ENCODE assay signal across 8 cellular contexts in genomic region chr3:12995389-12996180, GRCh38.
DNase-seq lines count a peak whose midpoint lies in the region; ATAC-seq, FAIRE-seq and TF ChIP-seq lines count a peak whose summit lies in the region.

No MANE protein-coding gene starts in this region.

- peak overlapping the region; percentile 73; the same call in 1 of the 2 replicates for H3K4me3 ChIP-seq in K562
- peak overlapping the region in 1 of 2 donors; percentile 89 for H3K4me3 ChIP-seq in muscle layer of colon (ENCODE audit: low read depth in 1 of 2, low read length in 2 of 2)
- H3K4me3 ChIP-seq in aorta (ENCODE audit: low read length in 2 of 2) = no peak overlapping the region

- no peaks in the 10 kb centered on the region for H3K27me3 ChIP-seq in K562 (ENCODE audit: control insufficient read depth in 2 of 2, insufficient read depth in 2 of 2, low read length in 2 of 2)
- H3K27me3 ChIP-seq in muscle layer of colon (ENCODE audit: control insufficient read depth in 1 of 2, insufficient read depth in 2 of 2, low read length in 2 of 2) = no peaks in the 10 kb centered on the region
- no peaks in the 10 kb centered on the region for H3K27me3 ChIP-seq in aorta (ENCODE audit: control insufficient read depth in 1 of 2, insufficient read depth in 2 of 2, low read length in 1 of 2)

- 27% methylated on average over 10 of the region's 10 CpGs for WGBS in K562 (ENCODE audit: insufficient coverage, low coverage, missing lambda C conversion rate)
- 73 to 76% methylated on average over 10 of the region's 10 CpGs for WGBS in aorta, 2 donors

- H3K9me3 ChIP-seq in K562 (replicated peaks; ENCODE audit: control insufficient read depth, insufficient read depth, low read depth, low read length) (no peaks in the 10 kb centered on the region), muscle layer of colon (ENCODE audit: low read length) (no peaks in the 10 kb centered on the region), aorta (ENCODE audit: control insufficient read depth, low read length) (no peaks in the 10 kb centered on the region)

- ATAC-seq in Right ventricle myocardium superior (ENCODE audit: poor library complexity) = no peak
- ATAC-seq in left ventricle myocardium superior = no peak
- ATAC-seq in K562 = no peak
- no peak for ATAC-seq in aorta (ENCODE audit: low FRiP score)
- ATAC-seq in GM19328 (IDR thresholded peaks at IDR 0.05; ENCODE audit: unreplicated experiment) = no peak
- ATAC-seq in GM18858 (IDR thresholded peaks at IDR 0.05; ENCODE audit: unreplicated experiment) = no peak

- peak overlapping the region; percentile 70 for H3K4me2 ChIP-seq in K562 (ENCODE audit: insufficient read depth, low read length)

- H2AFZ ChIP-seq in K562 (ENCODE audit: low read depth, low read length) = peak overlapping the region; percentile 86

- H4K20me1 ChIP-seq in K562 (replicated peaks; ENCODE audit: control insufficient read depth, insufficient read depth, low read length) = no peaks in the 10 kb centered on the region

- FAIRE-seq in K562 (lab: Jason Lieb, UNC) = peak; percentile 71

- H3K9ac ChIP-seq in K562 (ENCODE audit: insufficient read depth in 1 of 2, low read depth in 2 of 2, low read length in 2 of 2) = peak overlapping the region; percentile 77 to 97
- H3K9ac ChIP-seq in muscle layer of colon (ENCODE audit: low read length) = peak overlapping the region; percentile 67

- TF ChIP-seq POLR2A in K562 (conservative IDR thresholded peaks at IDR 0.05) = no peak

- in situ Hi-C loops in K562 (cut with MboI) = no loop called here

- peaks cover 4% of the 10 kb centered on the region for H3K9me1 ChIP-seq in K562 (ENCODE audit: control insufficient read depth, insufficient read depth, low read length)

- TSS peak; percentile 84 for BruUV-seq in K562 (replicated peaks; lab: Mats Ljungman, UMichigan)

- no peak for TF ChIP-seq RAD21 in K562 (CRISPR knock-in tag; conservative IDR thresholded peaks at IDR 0.05 in 1 of 2, IDR thresholded peaks at IDR 0.05 in 1 of 2)

- peak; percentile 72; the same call in 1 of the 2 replicates for TF ChIP-seq EP300 in K562 (IDR thresholded peaks at IDR 0.05; ENCODE audit: low read length)

- intact Hi-C loops in Right ventricle myocardium superior (cut with DNase I) (loop anchor here (5.0 kb wide), 1 partner anchor 128 kb away; no protein-coding TSS in a partner anchor), left ventricle myocardium superior (cut with micrococcal nuclease) (no loop called here), K562 (cut with micrococcal nuclease) (loop anchor here (1.0 to 10.0 kb wide), 5 partner anchors 17 to 511 kb away; partner anchors contain the start of genes CAND2 and TSEN2), aorta (cut with DNase I) (no loop called here)

- H3K27ac ChIP-seq in K562 (ENCODE audit: extremely low read depth, low read depth, low read length) (peak overlapping the region; percentile 81), muscle layer of colon (ENCODE audit: low read depth, low read length) (peak overlapping the region; percentile 70), aorta (ENCODE audit: low read depth in 1 of 2, low read length in 2 of 2) (peak overlapping the region; percentile 51 to 53)

- H3K4me1 ChIP-seq in K562 (replicated peaks in 1 of 2; ENCODE audit: control insufficient read depth in 2 of 2, insufficient read depth in 2 of 2, low read length in 2 of 2) (peaks cover 41 to 65% of the 10 kb centered on the region in 2 experiments), muscle layer of colon (ENCODE audit: insufficient read depth, low read length) (peaks cover 10% of the 10 kb centered on the region), aorta (ENCODE audit: control insufficient read depth in 1 of 2, insufficient read depth in 2 of 2, low read length in 2 of 2) (no peaks in the 10 kb centered on the region)

- DNase-seq in Right ventricle myocardium superior (peak; percentile 18), left ventricle myocardium superior (no peak), K562 (ENCODE audit: extremely low read depth in 1 of 4, low spot score in 3 of 4) (peak in 2 of 4 experiments; percentile 66 to 75), aorta (peak; percentile 41)
- no peak for DNase-seq in stimulated activated CD4-positive, alpha-beta T cell treated with anti-CD3 and anti-CD28 coated beads, Interleukin-2, amount 100 ng/mL, for 24 hours

- no peak for TF ChIP-seq CTCF in K562 (IDR thresholded peaks at IDR 0.05 in 2 of 3, conservative IDR thresholded peaks at IDR 0.05 in 1 of 3; ENCODE audit: insufficient read depth in 2 of 3, low read depth in 1 of 3, low read length in 3 of 3)

- CTCF ChIA-PET in K562 (lab: Yijun Ruan, JAX; ENCODE audit: low intra/inter-chr PET ratio) = interaction anchor here (0.9 to 2.1 kb wide), 2 partner anchors 11 to 103 kb away, joined by 4 to 5 read pairs; no protein-coding TSS in a partner anchor

- peaks cover 19% of the 10 kb centered on the region for H3K79me2 ChIP-seq in K562 (ENCODE audit: control insufficient read depth, insufficient read depth, low read length)

- POLR2A ChIA-PET in K562 (lab: Yijun Ruan, JAX) = interaction anchor here (0.6 to 4.3 kb wide), 12 partner anchors 9 to 448 kb away, joined by 3 to 18 read pairs (median 4); no protein-coding TSS in a partner anchor

- H3K36me3 ChIP-seq in K562 (ENCODE audit: control insufficient read depth, insufficient read depth, low read length) = no peaks in the 10 kb centered on the region
- no peaks in the 10 kb centered on the region for H3K36me3 ChIP-seq in muscle layer of colon (ENCODE audit: insufficient read depth, low read length)
- H3K36me3 ChIP-seq in aorta (ENCODE audit: control insufficient read depth in 1 of 2, insufficient read depth in 2 of 2, low read length in 1 of 2) = no peaks in the 10 kb centered on the region

TF ChIP-seq in K562, 482 proteins besides CTCF, POLR2A, EP300 and RAD21 (continues in another document):
- 0 out of 2 replicates have a peak, but pooled peaks have one; percentile 19 for TF ChIP-seq ZNF644 (tag; IDR thresholded peaks at IDR 0.05; ENCODE audit: low read depth)
- 0 out of 2 replicates have a peak, but pooled peaks have one; percentile 38 for TF ChIP-seq ZNF12 (CRISPR knock-in tag; IDR thresholded peaks at IDR 0.05)
- TF ChIP-seq RB1 (IDR thresholded peaks at IDR 0.05; ENCODE audit: low read depth) = no peak
- TF ChIP-seq ZNF146 (CRISPR knock-in tag; IDR thresholded peaks at IDR 0.05; ENCODE audit: unreplicated experiment) = no peak
- no peak for TF ChIP-seq JUNB (CRISPR knock-in tag; conservative IDR thresholded peaks at IDR 0.05)
- 0 out of 2 replicates have a peak, but pooled peaks have one; percentile 32 for TF ChIP-seq MYC (IDR thresholded peaks at IDR 0.05; ENCODE audit: low read depth, low read length)
- TF ChIP-seq MYC (CRISPR knock-in tag; IDR thresholded peaks at IDR 0.05; ENCODE audit: borderline replicate concordance, low read depth) = no peak
- TF ChIP-seq ZNF384 (IDR thresholded peaks at IDR 0.05; ENCODE audit: low read depth, low read length) = no peak
- no peak for TF ChIP-seq ELK1 (CRISPR knock-in tag; IDR thresholded peaks at IDR 0.05)
- TF ChIP-seq KLF10 (CRISPR knock-in tag; IDR thresholded peaks at IDR 0.05) = no peak
- no peak for TF ChIP-seq ZNF174 (CRISPR knock-in tag; IDR thresholded peaks at IDR 0.05)
- TF ChIP-seq CBX8 (IDR thresholded peaks at IDR 0.05; ENCODE audit: borderline replicate concordance, extremely low read depth, low read depth, low read length, poor library complexity, severe bottlenecking) = no peak
- no peak for TF ChIP-seq PHF20 (IDR thresholded peaks at IDR 0.05; ENCODE audit: partially characterized antibody)
- no peak for TF ChIP-seq TEAD2 (tag; IDR thresholded peaks at IDR 0.05)
- no peak; the same call in 1 of the 2 replicates for TF ChIP-seq STAT6 (CRISPR knock-in tag; IDR thresholded peaks at IDR 0.05)
- TF ChIP-seq GATAD2B (IDR thresholded peaks at IDR 0.05; ENCODE audit: borderline replicate concordance) = no peak; the same call in 1 of the 2 replicates
- TF ChIP-seq ZEB2 (IDR thresholded peaks at IDR 0.05) = no peak
- TF ChIP-seq ZNF41 (CRISPR knock-in tag; conservative IDR thresholded peaks at IDR 0.05) = peak; percentile 82
- no peak for TF ChIP-seq CGGBP1 (CRISPR knock-in tag; IDR thresholded peaks at IDR 0.05)

Comparison
In these comparisons a context has a peak if more than half of its experiments do, and no peak if none do; other contexts are left out.
1. DNase-seq: peak in Right ventricle myocardium superior (single experiment) and aorta (2 of 2); none in left ventricle myocardium superior (single experiment) and stimulated activated CD4-positive, alpha-beta T cell treated with anti-CD3 and anti-CD28 coated beads, Interleukin-2, amount 100 ng/mL, for 24 hours (0 of 2).
2. intact Hi-C loops: an anchor here in Right ventricle myocardium superior (5.0 kb wide) and K562 (1.0 to 10.0 kb wide); none called in left ventricle myocardium superior and aorta.
3. Peak in every context shown above with its lines, with median percentiles within 50 percentile points of each other: H3K27ac ChIP-seq.